In genomic region chr16:29804020-29804419, GRCh38 we compare ENCODE assay signal across 9 cellular contexts. TPM values are rescaled to one million over a fixed set of nuclear protein-coding genes. Genes with fewer than 3 reads are reported as not detected.
A peak's percentile ranks its signal among the peaks of the same experiment; 100 is the strongest.
DNase-seq lines count a peak whose midpoint lies in the region; ATAC-seq and TF ChIP-seq lines count a peak whose summit lies in the region.
"Had no signal": no experiment of that assay in that cellular context is flagged by ENCODE, and none has a peak within 500 bp of the region (broad histone marks: within the 10 kb centered on the region; RNA-seq: fewer than 3 reads in every experiment).

No MANE protein-coding gene starts in this region.

- peaks cover 40% of the 10 kb centered on the region for H3K4me1 Mint-ChIP-seq in activated naive CD4-positive, alpha-beta T cell treated with anti-CD3 and anti-CD28 coated beads, Interleukin-2, amount 10 ng/mL, durations not matched to agents 7 days and 5 days
- peaks cover 22% of the 10 kb centered on the region for H3K4me1 Mint-ChIP-seq in activated T-helper 17 cell treated with anti-CD3 and anti-CD28 coated beads, Interleukin-2, amount 50 U/mL, for 72 hours
- peaks cover 28% of the 10 kb centered on the region for H3K4me1 Mint-ChIP-seq in memory B cell

- no peaks in the 10 kb centered on the region for H3K27me3 Mint-ChIP-seq in activated naive CD4-positive, alpha-beta T cell treated with anti-CD3 and anti-CD28 coated beads, Interleukin-2, amount 10 ng/mL, durations not matched to agents 7 days and 5 days
- no peaks in the 10 kb centered on the region for H3K27me3 Mint-ChIP-seq in activated T-helper 17 cell treated with anti-CD3 and anti-CD28 coated beads, Interleukin-2, amount 50 U/mL, for 72 hours
- no peaks in the 10 kb centered on the region for H3K27me3 Mint-ChIP-seq in memory B cell

- intact Hi-C loops in transverse colon (cut with DNase I; ENCODE audit: low total_unique reads), result no loop called here

- H3K4me3 ChIP-seq in transverse colon (peak overlapping the region in 1 of 4 donors; percentile 88), brain microvascular endothelial cell (ENCODE audit: low read depth, low read length) (no peak overlapping the region)

- peaks cover 61% of the 10 kb centered on the region for H3K36me3 Mint-ChIP-seq in activated naive CD4-positive, alpha-beta T cell treated with anti-CD3 and anti-CD28 coated beads, Interleukin-2, amount 10 ng/mL, durations not matched to agents 7 days and 5 days
- peaks cover 84% of the 10 kb centered on the region for H3K36me3 Mint-ChIP-seq in activated T-helper 17 cell treated with anti-CD3 and anti-CD28 coated beads, Interleukin-2, amount 50 U/mL, for 72 hours (ENCODE audit: low read depth)
- peaks cover 6% of the 10 kb centered on the region for H3K36me3 Mint-ChIP-seq in memory B cell

- peak overlapping the region; percentile 100 for H3K27ac Mint-ChIP-seq in activated naive CD4-positive, alpha-beta T cell treated with anti-CD3 and anti-CD28 coated beads, Interleukin-2, amount 10 ng/mL, durations not matched to agents 7 days and 5 days
- peak overlapping the region; percentile 97 for H3K27ac Mint-ChIP-seq in activated T-helper 17 cell treated with anti-CD3 and anti-CD28 coated beads, Interleukin-2, amount 50 U/mL, for 72 hours
- H3K27ac Mint-ChIP-seq in memory B cell, result peak overlapping the region; percentile 98

- no peaks in the 10 kb centered on the region for H3K9me3 Mint-ChIP-seq in activated naive CD4-positive, alpha-beta T cell treated with anti-CD3 and anti-CD28 coated beads, Interleukin-2, amount 10 ng/mL, durations not matched to agents 7 days and 5 days
- H3K9me3 Mint-ChIP-seq in activated T-helper 17 cell treated with anti-CD3 and anti-CD28 coated beads, Interleukin-2, amount 50 U/mL, for 72 hours, result no peaks in the 10 kb centered on the region
- no peaks in the 10 kb centered on the region for H3K9me3 Mint-ChIP-seq in memory B cell

- H3K27me3 ChIP-seq in transverse colon, result no peaks in the 10 kb centered on the region
- H3K27me3 ChIP-seq in brain microvascular endothelial cell (replicated peaks), result no peaks in the 10 kb centered on the region

- no peak for DNase-seq in activated naive CD4-positive, alpha-beta T cell treated with anti-CD3 and anti-CD28 coated beads, Interleukin-2, amount 10 ng/mL, durations not matched to agents 7 days and 5 days
- no peak for DNase-seq in activated naive CD4-positive, alpha-beta T cell (lab: John Stamatoyannopoulos, UW)
- DNase-seq in memory B cell (ENCODE audit: low spot score in 2 of 2) (no peak), transverse colon (no peak), brain microvascular endothelial cell (no peak), NCI-H2171 treated with DMSO at 0.1 percent for 48 hours (lab: John Stamatoyannopoulos, UW) (no peak), A172 (ENCODE audit: low spot score) (no peak)

- ATAC-seq in activated T-helper 17 cell treated with anti-CD3 and anti-CD28 coated beads, Interleukin-2, amount 50 U/mL, for 72 hours (replicated peaks), result no peak
- no peak for ATAC-seq in memory B cell (ENCODE audit: low read depth)
- ATAC-seq: activated CD4-positive, CD25-positive, alpha-beta regulatory T cell treated with anti-CD3 and anti-CD28 coated beads, Interleukin-2, amount 50 U/mL, for 24 hours had no signal

- WGBS in transverse colon (ENCODE audit: low coverage in 1 of 2), 2 donors, result 80 to 81% methylated on average over 3 to 8 of the region's 8 CpGs

- CTCF ChIA-PET in activated naive CD4-positive, alpha-beta T cell treated with anti-CD3 and anti-CD28 coated beads, Interleukin-2, amount 10 ng/mL, durations not matched to agents 7 days and 5 days (lab: Charles Lee), result interaction anchor here (0.9 to 2.4 kb wide), 9 partner anchors 11 to 113 kb away, joined by 3 to 11 read pairs (median 5); partner anchors contain the start of genes KIF22 and PAGR1

- peaks cover 0 to under 1% (median under 1%) of the 10 kb centered on the region in 4 donors for H3K36me3 ChIP-seq in transverse colon
- peaks cover 9% of the 10 kb centered on the region for H3K36me3 ChIP-seq in brain microvascular endothelial cell (replicated peaks)

- TF ChIP-seq CTCF in transverse colon (IDR thresholded peaks at IDR 0.05), result no peak
- no peak for TF ChIP-seq CTCF in brain microvascular endothelial cell (IDR thresholded peaks at IDR 0.05; ENCODE audit: low read depth, low read length, missing control alignments)

- TF ChIP-seq EP300 in transverse colon (IDR thresholded peaks at IDR 0.05; ENCODE audit: low read depth), result no peak

- no peak for TF ChIP-seq POLR2A in transverse colon (IDR thresholded peaks at IDR 0.05)

- in situ Hi-C loops in transverse colon (cut with MboI; ENCODE audit: low pct_ligation_motif_present in 1 of 4, low pct_unique_long_range_greater_than_20kb in 1 of 4, low sequenced_read_pairs in 3 of 4), result no loop called here
- in situ Hi-C loops in brain microvascular endothelial cell (cut with HindIII; ENCODE audit: low pct_ligation_motif_present, low sequenced_read_pairs), result no loop called here

- H3K4me1 ChIP-seq in transverse colon, result peaks cover 14 to 30% (median 20%) of the 10 kb centered on the region in 4 donors

- no peaks in the 10 kb centered on the region for H3K9me3 ChIP-seq in transverse colon

- H3K27ac ChIP-seq in transverse colon, result peak overlapping the region; percentile 93 to 98 (median 96)
- H3K27ac ChIP-seq in brain microvascular endothelial cell, result no peak overlapping the region

- peak overlapping the region; percentile 100 for H3K4me3 Mint-ChIP-seq in activated naive CD4-positive, alpha-beta T cell treated with anti-CD3 and anti-CD28 coated beads, Interleukin-2, amount 10 ng/mL, durations not matched to agents 7 days and 5 days
- H3K4me3 Mint-ChIP-seq in activated T-helper 17 cell treated with anti-CD3 and anti-CD28 coated beads, Interleukin-2, amount 50 U/mL, for 72 hours, result peak overlapping the region; percentile 92
- H3K4me3 Mint-ChIP-seq in memory B cell, result peak overlapping the region; percentile 100

RNA-seq across cellular contexts. Expression of gene MAZ, which starts 2.3 kb away (rescaled TPM):
- total RNA-seq in activated T-helper 17 cell treated with anti-CD3 and anti-CD28 coated beads, Interleukin-2, amount 50 U/mL, for 72 hours, result 100 to 1,000 TPM; 239 to 288 TPM
- total RNA-seq in transverse colon, result 100 to 1,000 TPM; 170 to 292 (median 233) TPM
- total RNA-seq in A172 (2014; rRNA removed; shearing (Covaris generic)), result 205 and 254 TPM in 2 replicates

RNA-seq across cellular contexts. Expression of gene PRRT2, which starts 8.0 kb away (rescaled TPM):
- total RNA-seq in activated T-helper 17 cell treated with anti-CD3 and anti-CD28 coated beads, Interleukin-2, amount 50 U/mL, for 72 hours, result 1 to 10 TPM; 1.2 to 9.1 TPM
- total RNA-seq in transverse colon, result 1 to 10 TPM in 3 of 4 donors, not detected in 1; 1.4 to 6.0 (median 1.9) TPM
- total RNA-seq in A172 (2014; rRNA removed; shearing (Covaris generic)), result 3.3 and 7.4 TPM in 2 replicates

RNA-seq across cellular contexts. Expression of gene PAGR1, which starts 11.9 kb away (rescaled TPM):
- 10 to 100 TPM; 26.8 to 26.9 TPM for total RNA-seq in activated T-helper 17 cell treated with anti-CD3 and anti-CD28 coated beads, Interleukin-2, amount 50 U/mL, for 72 hours
- total RNA-seq in transverse colon, result 10 to 100 TPM; 28.8 to 47.5 (median 32.3) TPM
- total RNA-seq in A172 (2014; rRNA removed; shearing (Covaris generic)), result 41.8 and 55.0 TPM in 2 replicates

RNA-seq across cellular contexts. Expression of gene KIF22, which starts 13.5 kb away (rescaled TPM):
- 100 to 1,000 TPM; 122 to 139 TPM for total RNA-seq in activated T-helper 17 cell treated with anti-CD3 and anti-CD28 coated beads, Interleukin-2, amount 50 U/mL, for 72 hours
- total RNA-seq in transverse colon, result 100 to 1,000 TPM in 1 of 4 donors, 10 to 100 TPM in 3; 37.6 to 159 (median 59.5) TPM
- total RNA-seq in A172 (2014; rRNA removed; shearing (Covaris generic)), result 118 and 129 TPM in 2 replicates

RNA-seq across cellular contexts. Expression of gene MVP, which starts 16.2 kb away (rescaled TPM):
- total RNA-seq in activated T-helper 17 cell treated with anti-CD3 and anti-CD28 coated beads, Interleukin-2, amount 50 U/mL, for 72 hours, result 100 to 1,000 TPM; 101 to 133 TPM
- total RNA-seq in transverse colon, result 100 to 1,000 TPM; 483 to 654 (median 553) TPM
- 239 and 243 TPM in 2 replicates for total RNA-seq in A172 (2014; rRNA removed; shearing (Covaris generic))
